8 cellular contexts compared by ENCODE assay signal in genomic region chr6:43634702-43635303, GRCh38. TPM values are rescaled to one million over a fixed set of nuclear protein-coding genes. Genes with fewer than 3 reads are reported as not detected.
DNase-seq lines count a peak whose midpoint lies in the region; ATAC-seq and TF ChIP-seq lines count a peak whose summit lies in the region.

No MANE protein-coding gene starts in this region.

- H3K4me2 ChIP-seq in KMS-11 (peak overlapping the region; percentile 92), mammary epithelial cell (ENCODE audit: insufficient read depth, low read depth, low read length) (no peak overlapping the region)

- no peaks in the 10 kb centered on the region for H3K9me3 Mint-ChIP-seq in CD8-positive, alpha-beta T cell

- H3K4me1 ChIP-seq in CD8-positive, alpha-beta T cell (ENCODE audit: insufficient read depth, low read length): peaks cover 36% of the 10 kb centered on the region
- H3K4me1 ChIP-seq in KMS-11 (ENCODE audit: low read depth, poor library complexity, severe bottlenecking) (peaks cover 44% of the 10 kb centered on the region), mammary epithelial cell (ENCODE audit: insufficient read depth, low read length) (peaks cover 17% of the 10 kb centered on the region), neutrophil (ENCODE audit: control insufficient read depth in 1 of 2, insufficient read depth in 1 of 2, low read depth in 1 of 2, low read length in 1 of 2) (peaks cover 29 to 30% of the 10 kb centered on the region in 2 experiments), HAP-1 (peaks cover 11% of the 10 kb centered on the region)

- TF ChIP-seq CTCF in CD8-positive, alpha-beta T cell (IDR thresholded peaks at IDR 0.05): no peak
- TF ChIP-seq CTCF in KMS-11 (conservative IDR thresholded peaks at IDR 0.05; ENCODE audit: low read depth, low read length) (no peak), mammary epithelial cell (conservative IDR thresholded peaks at IDR 0.05 in 1 of 2, IDR thresholded peaks at IDR 0.05 in 1 of 2; ENCODE audit: extremely low read depth in 1 of 2, insufficient read depth in 1 of 2, low read depth in 1 of 2, low read length in 2 of 2) (no peak), neutrophil (IDR thresholded peaks at IDR 0.05) (no peak)

- H3K27ac Mint-ChIP-seq in CD8-positive, alpha-beta T cell: peak overlapping the region; percentile 94

- ATAC-seq in CD8-positive, alpha-beta T cell: no peak
- no peak for ATAC-seq in GM19452 (IDR thresholded peaks at IDR 0.05; ENCODE audit: unreplicated experiment)

- POLR2A ChIA-PET in CD8-positive, alpha-beta T cell (lab: Charles Lee): interaction anchor here (0.6 to 1.0 kb wide), 2 partner anchors 13 to 651 kb away, joined by 3 read pairs; partner anchors contain the start of gene PPP2R5D

- H2AFZ ChIP-seq in KMS-11 (ENCODE audit: low read depth) (peak overlapping the region; percentile 96; the same call in 1 of the 2 replicates), mammary epithelial cell (ENCODE audit: low read depth, low read length) (peak overlapping the region; percentile 96)

- CTCF ChIA-PET in CD8-positive, alpha-beta T cell (lab: Charles Lee): interaction anchor here (2.0 to 3.2 kb wide), 2 partner anchors 26 to 33 kb away, joined by 6 to 13 read pairs; no protein-coding TSS in a partner anchor
- CTCF ChIA-PET in mammary epithelial cell (lab: Charles Lee; ENCODE audit: low non-redundant PET): no interaction called here

- H3K36me3 ChIP-seq in CD8-positive, alpha-beta T cell (ENCODE audit: insufficient read depth, low read length): peaks cover 1% of the 10 kb centered on the region
- peaks cover 9% of the 10 kb centered on the region; the same call in 1 of the 2 replicates for H3K36me3 ChIP-seq in KMS-11 (ENCODE audit: insufficient read depth)
- H3K36me3 ChIP-seq in mammary epithelial cell (ENCODE audit: insufficient read depth, low read length): peaks cover 2% of the 10 kb centered on the region
- peaks cover 24% of the 10 kb centered on the region for H3K36me3 ChIP-seq in neutrophil
- H3K36me3 ChIP-seq in HAP-1 (replicated peaks): peaks cover 35% of the 10 kb centered on the region

- no peaks in the 10 kb centered on the region for H3K9me3 ChIP-seq in CD8-positive, alpha-beta T cell (ENCODE audit: low read length)
- H3K9me3 ChIP-seq in mammary epithelial cell (replicated peaks; ENCODE audit: insufficient read depth, low read length) (no peaks in the 10 kb centered on the region), neutrophil (no peaks in the 10 kb centered on the region), HAP-1 (no peaks in the 10 kb centered on the region)

- DNase-seq in CD8-positive, alpha-beta T cell: no peak
- DNase-seq in mammary epithelial cell: no peak
- no peak for DNase-seq in NK-92 (lab: John Stamatoyannopoulos, UW; ENCODE audit: unreplicated experiment)
- DNase-seq in superior temporal gyrus (ENCODE audit: extremely low spot score): no peak
- DNase-seq in HAP-1 (ENCODE audit: low spot score in 2 of 2): no peak

- no TSS peak for BruUV-seq in mammary epithelial cell (replicated peaks; lab: Mats Ljungman, UMichigan)

- peaks cover 29% of the 10 kb centered on the region for H3K36me3 Mint-ChIP-seq in CD8-positive, alpha-beta T cell

- H3K9ac ChIP-seq in KMS-11 (peak overlapping the region; percentile 75; the same call in 1 of the 2 replicates), mammary epithelial cell (ENCODE audit: insufficient read depth, low read length) (no peak overlapping the region)

- intact Hi-C loops in CD8-positive, alpha-beta T cell (cut with DNase I, micrococcal nuclease): loop anchor here (5.0 to 10.0 kb wide), 5 partner anchors 52 to 1900 kb away; partner anchors contain the start of genes MRPS18A (in 1 of the 2), NFKBIE (in 1 of the 2), SLC29A1 (in 1 of the 2) and TFEB (in 1 of the 2)
- intact Hi-C loops in mammary epithelial cell (cut with micrococcal nuclease): no loop called here

- H3K27me3 Mint-ChIP-seq in CD8-positive, alpha-beta T cell (ENCODE audit: low read depth): no peaks in the 10 kb centered on the region

- H3K27me3 ChIP-seq in CD8-positive, alpha-beta T cell (ENCODE audit: insufficient read depth, low read length): no peaks in the 10 kb centered on the region
- H3K27me3 ChIP-seq in KMS-11 (ENCODE audit: insufficient read depth, low read depth): no peaks in the 10 kb centered on the region
- no peaks in the 10 kb centered on the region for H3K27me3 ChIP-seq in mammary epithelial cell (ENCODE audit: insufficient read depth, low read length)
- H3K27me3 ChIP-seq in neutrophil: no peaks in the 10 kb centered on the region
- no peaks in the 10 kb centered on the region for H3K27me3 ChIP-seq in HAP-1 (ENCODE audit: low read depth)

- in situ Hi-C loops in mammary epithelial cell (cut with MboI; ENCODE audit: low sequenced_read_pairs in 2 of 2): no loop called here
- in situ Hi-C loops in HAP-1 (cut with MboI; ENCODE audit: low sequenced_read_pairs): no loop called here

- 70% methylated on average over 9 of the region's 9 CpGs for WGBS in mammary epithelial cell (ENCODE audit: low coverage, missing lambda C conversion rate)

- H3K27ac ChIP-seq in CD8-positive, alpha-beta T cell (ENCODE audit: low read depth, low read length): no peak overlapping the region
- H3K27ac ChIP-seq in KMS-11 (peak overlapping the region; percentile 50; the same call in 1 of the 2 replicates), mammary epithelial cell (ENCODE audit: insufficient read depth, low read depth, low read length) (no peak overlapping the region), neutrophil (peak overlapping the region; percentile 82)

- H3K4me3 Mint-ChIP-seq in CD8-positive, alpha-beta T cell: peak overlapping the region; percentile 98

- no peaks in the 10 kb centered on the region for H4K20me1 ChIP-seq in KMS-11 (ENCODE audit: insufficient read depth)
- H4K20me1 ChIP-seq in mammary epithelial cell (ENCODE audit: insufficient read depth, low read length): no peaks in the 10 kb centered on the region

- H3K79me2 ChIP-seq in KMS-11 (ENCODE audit: insufficient read depth, low read depth) (peaks cover 34% of the 10 kb centered on the region), mammary epithelial cell (ENCODE audit: insufficient read depth, low read length) (peaks cover 38% of the 10 kb centered on the region)

- peak overlapping the region; percentile 96 for H3K4me3 ChIP-seq in CD8-positive, alpha-beta T cell (ENCODE audit: low read depth, low read length)
- H3K4me3 ChIP-seq in KMS-11 (IDR thresholded peaks at IDR 0.05; ENCODE audit: insufficient read depth, low read depth, low read length) (no peak overlapping the region), mammary epithelial cell (replicated peaks in 1 of 3; ENCODE audit: insufficient read depth in 1 of 3, low read depth in 2 of 3, low read length in 3 of 3) (no peak overlapping the region), neutrophil (ENCODE audit: low read depth in 1 of 2, low read length in 1 of 2) (peak overlapping the region in 1 of 2 experiments; percentile 87), HAP-1 (no peak overlapping the region)

- dilution Hi-C loops in mammary epithelial cell (cut with HindIII; ENCODE audit: low sequenced_read_pairs): no loop called here

- H3K4me1 Mint-ChIP-seq in CD8-positive, alpha-beta T cell (ENCODE audit: low read depth): peaks cover 50% of the 10 kb centered on the region

RNA-seq across cellular contexts. Expression of gene MAD2L1BP, which starts 0.8 kb away (rescaled TPM):
- 10 to 100 TPM; 29.2 TPM for total RNA-seq in CD8-positive, alpha-beta T cell
- total RNA-seq in mammary epithelial cell: 10 to 100 TPM; 21.5 to 24.7 TPM
- polyA plus RNA-seq in mammary epithelial cell: 58.0 TPM
- 25.1 TPM for polyA minus RNA-seq in mammary epithelial cell

RNA-seq across cellular contexts. Expression of gene GTPBP2, which starts 5.7 kb away (rescaled TPM):
- total RNA-seq in CD8-positive, alpha-beta T cell: 10 to 100 TPM; 24.6 to 26.1 TPM
- 100 to 1,000 TPM in 1 of 2 donors, 10 to 100 TPM in 1; 46.5 to 130 TPM for total RNA-seq in mammary epithelial cell
- 49.5 TPM for polyA plus RNA-seq in mammary epithelial cell
- 46.9 TPM for polyA minus RNA-seq in mammary epithelial cell

RNA-seq across cellular contexts. Expression of gene RSPH9, which starts 10.0 kb away (rescaled TPM):
- total RNA-seq in CD8-positive, alpha-beta T cell: not detected
- total RNA-seq in mammary epithelial cell: under 1 TPM in 1 of 2 donors, not detected in 1; 0.50 TPM
- not detected for polyA plus RNA-seq in mammary epithelial cell
- not detected for polyA minus RNA-seq in mammary epithelial cell

RNA-seq across cellular contexts. Expression of gene MRPS18A, which starts 52.8 kb away (rescaled TPM):
- total RNA-seq in CD8-positive, alpha-beta T cell: 10 to 100 TPM; 43.9 to 44.6 TPM
- total RNA-seq in mammary epithelial cell: 10 to 100 TPM; 27.0 to 49.0 TPM
- polyA plus RNA-seq in mammary epithelial cell: 63.7 TPM
- 39.5 TPM for polyA minus RNA-seq in mammary epithelial cell

RNA-seq across cellular contexts. Expression of gene POLH, which starts 58.8 kb away (rescaled TPM):
- total RNA-seq in CD8-positive, alpha-beta T cell: 1 to 10 TPM; 3.4 to 3.7 TPM
- total RNA-seq in mammary epithelial cell: 10 to 100 TPM; 46.8 TPM
- 28.1 TPM for polyA plus RNA-seq in mammary epithelial cell
- polyA minus RNA-seq in mammary epithelial cell: 127 TPM

Comparison
In these comparisons a context has a peak if more than half of its experiments do, and no peak if none do; other contexts are left out.
1. H3K27ac ChIP-seq: peak in KMS-11 (single experiment) and neutrophil (single experiment); none in CD8-positive, alpha-beta T cell (single experiment) and mammary epithelial cell (single experiment).